28 cellular contexts compared by ENCODE assay signal in the genomic region with DNA sequence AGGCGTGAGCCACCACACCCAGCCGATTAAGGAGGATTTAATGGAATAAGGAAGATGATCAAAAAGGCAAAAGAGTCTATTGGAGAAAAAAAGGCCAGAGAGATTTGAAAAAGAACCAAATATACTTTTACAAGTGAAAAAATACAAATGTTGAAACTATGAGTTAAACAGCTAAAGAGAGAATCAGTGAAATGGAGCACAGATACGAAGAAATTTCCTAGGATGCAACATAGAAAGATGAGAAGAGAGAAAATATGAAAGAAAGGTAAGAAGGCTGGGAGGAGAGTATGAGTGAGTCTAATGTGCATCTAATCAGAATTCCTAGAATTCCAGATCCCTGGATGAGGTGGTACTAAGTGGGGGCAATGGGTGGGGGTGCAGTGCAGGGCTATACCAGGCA.
"Had no signal": no experiment of that assay in that cellular context is flagged by ENCODE, and none has a peak within 500 bp of the region (broad histone marks: within the 10 kb centered on the region; RNA-seq: fewer than 3 reads in every experiment).

No MANE protein-coding gene starts in this region.

- DNase-seq: activated CD4-positive, alpha-beta memory T cell treated with anti-CD3 and anti-CD28 coated beads for 36 hours; activated CD4-positive, alpha-beta T cell treated with anti-CD3 and anti-CD28 coated beads for 36 hours; activated CD4-positive, alpha-beta T cell treated with anti-CD3 and anti-CD28 coated beads, Interleukin-2, amount 10 ng/mL, durations not matched to agents 24 days and 14 days; activated CD4-positive, CD25-positive, alpha-beta regulatory T cell; activated CD4-positive, CD25-positive, alpha-beta regulatory T cell treated with anti-CD3 and anti-CD28 coated beads, Interleukin-2, amount 50 U/mL, for 72 hours; activated CD8-positive, alpha-beta memory T cell treated with anti-CD3 and anti-CD28 coated beads, Interleukin-2, amount 10 ng/mL, durations not matched to agents 7 days and 5 days; activated CD8-positive, alpha-beta memory T cell treated with anti-CD3 and anti-CD28 coated beads, Interleukin-2, amount 50 U/mL, for 4 hours; activated CD8-positive, alpha-beta T cell treated with anti-CD3 and anti-CD28 coated beads, Interleukin-2, amount 10 ng/mL, durations not matched to agents 7 days and 5 days; activated effector memory CD4-positive, alpha-beta T cell treated with anti-CD3 and anti-CD28 coated beads, Interleukin-2, amount 50 U/mL, for 16 hours; activated naive CD4-positive, alpha-beta T cell treated with anti-CD3 and anti-CD28 coated beads for 36 hours; activated naive CD8-positive, alpha-beta T cell treated with anti-CD3 and anti-CD28 coated beads, Interleukin-2, amount 10 ng/mL, durations not matched to agents 7 days and 5 days; activated T-cell treated with anti-CD3 and anti-CD28 coated beads, Interleukin-2, amount 50 U/mL, for 1 hour; activated T-cell treated with anti-CD3 and anti-CD28 coated beads, Interleukin-2, amount 50 U/mL, for 48 hours; caudate nucleus; cortex of kidney; dermis blood vessel endothelial cell; effector CD4-positive, alpha-beta T cell; effector memory CD8-positive, alpha-beta T cell; erythroblast; foreskin keratinocyte; gastrocnemius medialis; glutamatergic neuron; T-helper 2 cell had no signal

- H3K4me3 ChIP-seq: ascending aorta, esophagus muscularis mucosa, gastrocnemius medialis, heart left ventricle had no signal

- H3K27me3 ChIP-seq: ascending aorta, esophagus muscularis mucosa, foreskin keratinocyte, gastrocnemius medialis, heart left ventricle had no signal

- H3K27ac ChIP-seq: ascending aorta, esophagus muscularis mucosa, foreskin keratinocyte, gastrocnemius medialis had no signal

- H3K36me3 ChIP-seq: ascending aorta, esophagus muscularis mucosa, gastrocnemius medialis had no signal

- FAIRE-seq: colon had no signal

- H3K9me3 ChIP-seq: gastrocnemius medialis had no signal

- H3K4me1 ChIP-seq: ascending aorta, foreskin keratinocyte, gastrocnemius medialis had no signal

- ATAC-seq: activated CD4-positive, alpha-beta T cell treated with anti-CD3 and anti-CD28 coated beads for 36 hours; activated CD8-positive, alpha-beta memory T cell treated with anti-CD3 and anti-CD28 coated beads, Interleukin-2, amount 10 ng/mL, durations not matched to agents 7 days and 5 days; activated CD8-positive, alpha-beta T cell treated with anti-CD3 and anti-CD28 coated beads, Interleukin-2, amount 10 ng/mL, durations not matched to agents 7 days and 5 days; activated naive CD4-positive, alpha-beta T cell treated with anti-CD3 and anti-CD28 coated beads, Interleukin-2, amount 50 U/mL, for 72 hours; effector memory CD8-positive, alpha-beta T cell; gastrocnemius medialis; heart left ventricle had no signal
